1 cellular context compared by ENCODE assay signal in the genomic region with DNA sequence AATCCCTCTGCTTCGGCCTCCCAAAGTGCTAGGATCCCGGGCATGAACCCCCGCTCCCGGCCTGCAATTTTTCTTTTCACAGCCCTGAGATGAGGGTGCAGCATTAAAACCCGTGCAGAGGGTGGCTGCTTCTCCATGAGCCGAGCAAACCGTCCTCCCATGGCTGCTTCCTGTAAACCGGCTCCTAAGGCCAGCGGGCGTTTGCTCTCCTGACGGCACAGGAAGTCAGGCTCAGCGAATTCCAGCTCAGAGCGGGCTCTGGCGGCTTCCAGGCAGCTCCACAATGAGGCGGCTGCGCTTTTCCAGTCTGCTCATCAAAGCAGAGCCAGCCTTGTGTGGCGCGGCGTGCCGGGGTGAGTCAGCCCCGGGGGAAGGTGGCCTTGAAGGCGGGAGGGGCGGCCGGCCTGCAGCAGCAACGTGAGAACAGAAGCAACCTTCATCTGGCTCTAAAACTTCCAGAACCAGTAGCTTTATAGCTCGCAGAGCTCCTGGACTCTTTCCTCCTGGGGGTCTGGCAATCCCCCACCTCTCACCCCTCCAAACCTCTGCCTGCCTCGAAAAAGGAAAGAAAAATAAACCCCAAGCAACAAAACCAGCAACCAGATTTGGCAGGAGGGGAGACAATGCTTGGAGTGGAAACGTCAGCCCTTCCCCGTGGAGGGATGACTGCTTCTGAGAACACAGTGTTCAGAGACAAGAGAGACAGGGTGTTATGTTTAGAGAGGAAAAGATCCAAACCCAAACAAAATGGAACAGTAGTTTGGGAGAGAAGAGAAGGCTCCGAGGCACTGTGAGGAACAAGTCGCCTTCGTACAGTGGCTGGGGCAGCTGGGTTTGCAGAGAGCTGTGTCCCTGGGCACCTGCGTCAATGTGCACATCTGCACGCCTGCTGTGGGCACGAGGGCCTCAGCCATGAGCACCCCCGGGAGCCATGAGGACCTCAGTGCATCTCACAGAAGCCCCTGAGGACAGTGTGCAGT.
A peak's percentile ranks its signal among the peaks of the same experiment; 100 is the strongest.
TF ChIP-seq lines count a peak whose summit lies in the region.

No MANE protein-coding gene starts in this region.

TF ChIP-seq in HepG2, 621 proteins besides CTCF, POLR2A, EP300 and RAD21 (continued from another document and continues in another):
- TF ChIP-seq FOXP1 (IDR thresholded peaks at IDR 0.05) (no peak), FOXP1 (CRISPR knock-in tag; IDR thresholded peaks at IDR 0.05) (peak; percentile 64; the same call in 1 of the 2 replicates), ZNF430 (CRISPR knock-in tag; IDR thresholded peaks at IDR 0.05) (no peak), ZNF660 (CRISPR knock-in tag; IDR thresholded peaks at IDR 0.05; ENCODE audit: borderline replicate concordance, low read depth) (no peak), ONECUT2 (CRISPR knock-in tag; IDR thresholded peaks at IDR 0.05) (no peak), ZNF264 (CRISPR knock-in tag; IDR thresholded peaks at IDR 0.05) (no peak; the same call in 1 of the 2 replicates), ZBTB7A (CRISPR knock-in tag; IDR thresholded peaks at IDR 0.05) (0 out of 2 replicates have a peak, but pooled peaks have one; percentile 30), MTA1 (CRISPR knock-in tag; IDR thresholded peaks at IDR 0.05; ENCODE audit: borderline replicate concordance) (peak; percentile 75; the same call in 1 of the 2 replicates), MBNL3 (CRISPR knock-in tag; conservative IDR thresholded peaks at IDR 0.05) (no peak), ESRRA (CRISPR knock-in tag; IDR thresholded peaks at IDR 0.05; ENCODE audit: low read depth) (no peak), ISL2 (CRISPR knock-in tag; IDR thresholded peaks at IDR 0.05) (no peak), MED1 (CRISPR knock-in tag; IDR thresholded peaks at IDR 0.05) (peak; percentile 96), PHF8 (CRISPR knock-in tag; IDR thresholded peaks at IDR 0.05) (peak; percentile 61), GABPB1 (CRISPR knock-in tag; IDR thresholded peaks at IDR 0.05) (peak; percentile 87), KDM4B (CRISPR knock-in tag; IDR thresholded peaks at IDR 0.05) (0 out of 2 replicates have a peak, but pooled peaks have one; percentile 76), ZFP1 (CRISPR knock-in tag; IDR thresholded peaks at IDR 0.05) (0 out of 2 replicates have a peak, but pooled peaks have one; percentile 37), ZKSCAN5 (CRISPR knock-in tag; IDR thresholded peaks at IDR 0.05) (no peak), DNMT1 (CRISPR knock-in tag; IDR thresholded peaks at IDR 0.05) (no peak), TSC22D2 (CRISPR knock-in tag; IDR thresholded peaks at IDR 0.05; ENCODE audit: borderline replicate concordance) (peak; percentile 57; the same call in 1 of the 2 replicates), ZNF143 (CRISPR knock-in tag; IDR thresholded peaks at IDR 0.05) (no peak), RBM22 (optimal IDR thresholded peaks at IDR 0.05; ENCODE audit: low read length) (no peak), ZNF879 (CRISPR knock-in tag; IDR thresholded peaks at IDR 0.05) (no peak), ZNF547 (CRISPR knock-in tag; IDR thresholded peaks at IDR 0.05) (0 out of 2 replicates have a peak, but pooled peaks have one; percentile 34)
- TF ChIP-seq, protein P1, sequence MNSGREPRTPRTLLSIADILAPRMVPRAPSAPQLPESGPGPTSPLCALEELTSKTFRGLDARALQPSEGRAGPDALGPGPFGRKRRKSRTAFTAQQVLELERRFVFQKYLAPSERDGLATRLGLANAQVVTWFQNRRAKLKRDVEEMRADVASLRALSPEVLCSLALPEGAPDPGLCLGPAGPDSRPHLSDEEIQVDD (CRISPR knock-in tag; IDR thresholded peaks at IDR 0.05; ENCODE audit: borderline replicate concordance), result no peak
- TF ChIP-seq, protein P2, sequence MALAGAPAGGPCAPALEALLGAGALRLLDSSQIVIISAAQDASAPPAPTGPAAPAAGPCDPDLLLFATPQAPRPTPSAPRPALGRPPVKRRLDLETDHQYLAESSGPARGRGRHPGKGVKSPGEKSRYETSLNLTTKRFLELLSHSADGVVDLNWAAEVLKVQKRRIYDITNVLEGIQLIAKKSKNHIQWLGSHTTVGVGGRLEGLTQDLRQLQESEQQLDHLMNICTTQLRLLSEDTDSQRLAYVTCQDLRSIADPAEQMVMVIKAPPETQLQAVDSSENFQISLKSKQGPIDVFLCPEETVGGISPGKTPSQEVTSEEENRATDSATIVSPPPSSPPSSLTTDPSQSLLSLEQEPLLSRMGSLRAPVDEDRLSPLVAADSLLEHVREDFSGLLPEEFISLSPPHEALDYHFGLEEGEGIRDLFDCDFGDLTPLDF (CRISPR knock-in tag; IDR thresholded peaks at IDR 0.05), result peak; percentile 25; the same call in 1 of the 2 replicates
- TF ChIP-seq, protein P3, sequence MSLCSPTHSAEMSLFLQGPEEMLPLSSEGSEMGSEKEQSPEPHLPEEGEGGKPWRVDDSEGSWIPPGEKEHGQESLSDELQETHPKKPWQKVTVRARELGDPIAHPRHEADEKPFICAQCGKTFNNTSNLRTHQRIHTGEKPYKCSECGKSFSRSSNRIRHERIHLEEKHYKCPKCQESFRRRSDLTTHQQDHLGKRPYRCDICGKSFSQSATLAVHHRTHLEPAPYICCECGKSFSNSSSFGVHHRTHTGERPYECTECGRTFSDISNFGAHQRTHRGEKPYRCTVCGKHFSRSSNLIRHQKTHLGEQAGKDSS (CRISPR knock-in tag; IDR thresholded peaks at IDR 0.05; ENCODE audit: borderline replicate concordance, low read depth), result peak; percentile 52; the same call in 1 of the 2 replicates
- TF ChIP-seq, protein P4, sequence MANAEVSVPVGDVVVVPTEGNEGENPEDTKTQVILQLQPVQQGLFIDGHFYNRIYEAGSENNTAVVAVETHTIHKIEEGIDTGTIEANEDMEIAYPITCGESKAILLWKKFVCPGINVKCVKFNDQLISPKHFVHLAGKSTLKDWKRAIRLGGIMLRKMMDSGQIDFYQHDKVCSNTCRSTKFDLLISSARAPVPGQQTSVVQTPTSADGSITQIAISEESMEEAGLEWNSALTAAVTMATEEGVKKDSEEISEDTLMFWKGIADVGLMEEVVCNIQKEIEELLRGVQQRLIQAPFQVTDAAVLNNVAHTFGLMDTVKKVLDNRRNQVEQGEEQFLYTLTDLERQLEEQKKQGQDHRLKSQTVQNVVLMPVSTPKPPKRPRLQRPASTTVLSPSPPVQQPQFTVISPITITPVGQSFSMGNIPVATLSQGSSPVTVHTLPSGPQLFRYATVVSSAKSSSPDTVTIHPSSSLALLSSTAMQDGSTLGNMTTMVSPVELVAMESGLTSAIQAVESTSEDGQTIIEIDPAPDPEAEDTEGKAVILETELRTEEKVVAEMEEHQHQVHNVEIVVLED (CRISPR knock-in tag; IDR thresholded peaks at IDR 0.05; ENCODE audit: borderline replicate concordance), result peak; percentile 49; the same call in 1 of the 2 replicates
- TF ChIP-seq, protein P5, sequence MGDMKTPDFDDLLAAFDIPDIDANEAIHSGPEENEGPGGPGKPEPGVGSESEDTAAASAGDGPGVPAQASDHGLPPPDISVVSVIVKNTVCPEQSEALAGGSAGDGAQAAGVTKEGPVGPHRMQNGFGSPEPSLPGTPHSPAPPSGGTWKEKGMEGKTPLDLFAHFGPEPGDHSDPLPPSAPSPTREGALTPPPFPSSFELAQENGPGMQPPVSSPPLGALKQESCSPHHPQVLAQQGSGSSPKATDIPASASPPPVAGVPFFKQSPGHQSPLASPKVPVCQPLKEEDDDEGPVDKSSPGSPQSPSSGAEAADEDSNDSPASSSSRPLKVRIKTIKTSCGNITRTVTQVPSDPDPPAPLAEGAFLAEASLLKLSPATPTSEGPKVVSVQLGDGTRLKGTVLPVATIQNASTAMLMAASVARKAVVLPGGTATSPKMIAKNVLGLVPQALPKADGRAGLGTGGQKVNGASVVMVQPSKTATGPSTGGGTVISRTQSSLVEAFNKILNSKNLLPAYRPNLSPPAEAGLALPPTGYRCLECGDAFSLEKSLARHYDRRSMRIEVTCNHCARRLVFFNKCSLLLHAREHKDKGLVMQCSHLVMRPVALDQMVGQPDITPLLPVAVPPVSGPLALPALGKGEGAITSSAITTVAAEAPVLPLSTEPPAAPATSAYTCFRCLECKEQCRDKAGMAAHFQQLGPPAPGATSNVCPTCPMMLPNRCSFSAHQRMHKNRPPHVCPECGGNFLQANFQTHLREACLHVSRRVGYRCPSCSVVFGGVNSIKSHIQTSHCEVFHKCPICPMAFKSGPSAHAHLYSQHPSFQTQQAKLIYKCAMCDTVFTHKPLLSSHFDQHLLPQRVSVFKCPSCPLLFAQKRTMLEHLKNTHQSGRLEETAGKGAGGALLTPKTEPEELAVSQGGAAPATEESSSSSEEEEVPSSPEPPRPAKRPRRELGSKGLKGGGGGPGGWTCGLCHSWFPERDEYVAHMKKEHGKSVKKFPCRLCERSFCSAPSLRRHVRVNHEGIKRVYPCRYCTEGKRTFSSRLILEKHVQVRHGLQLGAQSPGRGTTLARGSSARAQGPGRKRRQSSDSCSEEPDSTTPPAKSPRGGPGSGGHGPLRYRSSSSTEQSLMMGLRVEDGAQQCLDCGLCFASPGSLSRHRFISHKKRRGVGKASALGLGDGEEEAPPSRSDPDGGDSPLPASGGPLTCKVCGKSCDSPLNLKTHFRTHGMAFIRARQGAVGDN (CRISPR knock-in tag; IDR thresholded peaks at IDR 0.05), result peak; percentile 98
- TF ChIP-seq, protein P6, sequence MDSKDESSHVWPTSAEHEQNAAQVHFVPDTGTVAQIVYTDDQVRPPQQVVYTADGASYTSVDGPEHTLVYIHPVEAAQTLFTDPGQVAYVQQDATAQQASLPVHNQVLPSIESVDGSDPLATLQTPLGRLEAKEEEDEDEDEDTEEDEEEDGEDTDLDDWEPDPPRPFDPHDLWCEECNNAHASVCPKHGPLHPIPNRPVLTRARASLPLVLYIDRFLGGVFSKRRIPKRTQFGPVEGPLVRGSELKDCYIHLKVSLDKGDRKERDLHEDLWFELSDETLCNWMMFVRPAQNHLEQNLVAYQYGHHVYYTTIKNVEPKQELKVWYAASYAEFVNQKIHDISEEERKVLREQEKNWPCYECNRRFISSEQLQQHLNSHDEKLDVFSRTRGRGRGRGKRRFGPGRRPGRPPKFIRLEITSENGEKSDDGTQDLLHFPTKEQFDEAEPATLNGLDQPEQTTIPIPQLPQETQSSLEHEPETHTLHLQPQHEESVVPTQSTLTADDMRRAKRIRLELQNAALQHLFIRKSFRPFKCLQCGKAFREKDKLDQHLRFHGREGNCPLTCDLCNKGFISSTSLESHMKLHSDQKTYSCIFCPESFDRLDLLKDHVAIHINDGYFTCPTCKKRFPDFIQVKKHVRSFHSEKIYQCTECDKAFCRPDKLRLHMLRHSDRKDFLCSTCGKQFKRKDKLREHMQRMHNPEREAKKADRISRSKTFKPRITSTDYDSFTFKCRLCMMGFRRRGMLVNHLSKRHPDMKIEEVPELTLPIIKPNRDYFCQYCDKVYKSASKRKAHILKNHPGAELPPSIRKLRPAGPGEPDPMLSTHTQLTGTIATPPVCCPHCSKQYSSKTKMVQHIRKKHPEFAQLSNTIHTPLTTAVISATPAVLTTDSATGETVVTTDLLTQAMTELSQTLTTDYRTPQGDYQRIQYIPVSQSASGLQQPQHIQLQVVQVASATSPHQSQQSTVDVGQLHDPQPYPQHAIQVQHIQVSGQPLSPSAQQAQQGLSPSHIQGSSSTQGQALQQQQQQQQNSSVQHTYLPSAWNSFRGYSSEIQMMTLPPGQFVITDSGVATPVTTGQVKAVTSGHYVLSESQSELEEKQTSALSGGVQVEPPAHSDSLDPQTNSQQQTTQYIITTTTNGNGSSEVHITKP (CRISPR knock-in tag; IDR thresholded peaks at IDR 0.05; ENCODE audit: low read depth), result peak; percentile 42; the same call in 1 of the 2 replicates
- TF ChIP-seq, protein P7, sequence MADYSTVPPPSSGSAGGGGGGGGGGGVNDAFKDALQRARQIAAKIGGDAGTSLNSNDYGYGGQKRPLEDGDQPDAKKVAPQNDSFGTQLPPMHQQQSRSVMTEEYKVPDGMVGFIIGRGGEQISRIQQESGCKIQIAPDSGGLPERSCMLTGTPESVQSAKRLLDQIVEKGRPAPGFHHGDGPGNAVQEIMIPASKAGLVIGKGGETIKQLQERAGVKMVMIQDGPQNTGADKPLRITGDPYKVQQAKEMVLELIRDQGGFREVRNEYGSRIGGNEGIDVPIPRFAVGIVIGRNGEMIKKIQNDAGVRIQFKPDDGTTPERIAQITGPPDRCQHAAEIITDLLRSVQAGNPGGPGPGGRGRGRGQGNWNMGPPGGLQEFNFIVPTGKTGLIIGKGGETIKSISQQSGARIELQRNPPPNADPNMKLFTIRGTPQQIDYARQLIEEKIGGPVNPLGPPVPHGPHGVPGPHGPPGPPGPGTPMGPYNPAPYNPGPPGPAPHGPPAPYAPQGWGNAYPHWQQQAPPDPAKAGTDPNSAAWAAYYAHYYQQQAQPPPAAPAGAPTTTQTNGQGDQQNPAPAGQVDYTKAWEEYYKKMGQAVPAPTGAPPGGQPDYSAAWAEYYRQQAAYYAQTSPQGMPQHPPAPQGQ (CRISPR knock-in tag; IDR thresholded peaks at IDR 0.05; ENCODE audit: borderline replicate concordance), result no peak
